Comparison of ENCODE assay signal across 11 cellular contexts in genomic region chr7:139361523-139361922, GRCh38. TPM values are rescaled to one million over a fixed set of nuclear protein-coding genes. Genes with fewer than 3 reads are reported as not detected.
DNase-seq lines count a peak whose midpoint lies in the region; ATAC-seq and TF ChIP-seq lines count a peak whose summit lies in the region.
"Had no signal": no experiment of that assay in that cellular context is flagged by ENCODE, and none has a peak within 500 bp of the region (broad histone marks: within the 10 kb centered on the region; RNA-seq: fewer than 3 reads in every experiment).

No MANE protein-coding gene starts in this region.

- CTCF ChIA-PET in CD4-positive, alpha-beta memory T cell (lab: Charles Lee; ENCODE audit: partially characterized antibody) = no interaction called here

- ATAC-seq in HG03108 (IDR thresholded peaks at IDR 0.05; ENCODE audit: unreplicated experiment) = no peak

- POLR2A ChIA-PET in CD4-positive, alpha-beta memory T cell (lab: Charles Lee; ENCODE audit: partially characterized antibody) = interaction anchor here (0.7 kb wide), 1 partner anchor 9 kb away, joined by 3 read pairs; no protein-coding TSS in a partner anchor

- no peaks in the 10 kb centered on the region for H3K36me3 ChIP-seq in CD4-positive, alpha-beta memory T cell (ENCODE audit: insufficient read depth, low read length)
- H3K36me3 ChIP-seq in duodenal mucosa (ENCODE audit: control insufficient read depth in 1 of 2, insufficient read depth in 2 of 2, low read length in 2 of 2) (peaks cover 15 to 16% of the 10 kb centered on the region in 2 donors), neuron (ENCODE audit: insufficient read depth, low read length) (peaks cover 29% of the 10 kb centered on the region)

- peak overlapping the region; percentile 76 to 100 (median 98) for H3K4me3 Mint-ChIP-seq in CD4-positive, alpha-beta memory T cell

- H3K27me3 Mint-ChIP-seq in CD4-positive, alpha-beta memory T cell = no peaks in the 10 kb centered on the region

- no peaks in the 10 kb centered on the region for H3K27me3 ChIP-seq in CD4-positive, alpha-beta memory T cell (ENCODE audit: insufficient read depth, low read length)
- H3K27me3 ChIP-seq in duodenal mucosa (ENCODE audit: control insufficient read depth in 1 of 2, insufficient read depth in 2 of 2, low read length in 2 of 2) (no peaks in the 10 kb centered on the region), neuron (ENCODE audit: insufficient read depth, low read length) (no peaks in the 10 kb centered on the region)

- H3K27ac Mint-ChIP-seq in CD4-positive, alpha-beta memory T cell = peak overlapping the region in 5 of 7 donors; percentile 82 to 99 (median 99)

- H3K9me3 ChIP-seq in CD4-positive, alpha-beta memory T cell (ENCODE audit: control insufficient read depth in 1 of 2, low read length in 2 of 2) = no peaks in the 10 kb centered on the region
- H3K9me3 ChIP-seq in duodenal mucosa (ENCODE audit: control insufficient read depth in 1 of 2, low read length in 2 of 2) (no peaks in the 10 kb centered on the region), neuron (ENCODE audit: low read length) (no peaks in the 10 kb centered on the region)

- TF ChIP-seq POLR2A in NB4 (IDR thresholded peaks at IDR 0.05; ENCODE audit: extremely low read depth, insufficient read length) = no peak

- peaks cover 31 to 84% (median 52%) of the 10 kb centered on the region in 4 donors for H3K4me1 Mint-ChIP-seq in CD4-positive, alpha-beta memory T cell

- H3K9me3 Mint-ChIP-seq in CD4-positive, alpha-beta memory T cell = no peaks in the 10 kb centered on the region

- peak overlapping the region; percentile 84 to 90 for H3K4me3 ChIP-seq in CD4-positive, alpha-beta memory T cell (ENCODE audit: low read length in 2 of 2)
- H3K4me3 ChIP-seq in NB4 (ENCODE audit: low read depth, low read length) (peak overlapping the region; percentile 83), duodenal mucosa (ENCODE audit: low read depth in 1 of 2, low read length in 2 of 2) (peak overlapping the region; percentile 99 to 100), neuron (ENCODE audit: low read length) (peak overlapping the region; percentile 97)

- H2AFZ ChIP-seq in neuron (ENCODE audit: low read depth, low read length) = no peak overlapping the region

- H3K9ac ChIP-seq in duodenal mucosa (ENCODE audit: low read depth in 1 of 2, low read length in 2 of 2) = peak overlapping the region; percentile 96

- peaks cover 16 to 48% of the 10 kb centered on the region in 2 donors for H3K36me3 Mint-ChIP-seq in CD4-positive, alpha-beta memory T cell

- no peak for DNase-seq in CD4-positive, alpha-beta memory T cell
- DNase-seq in NB4 (ENCODE audit: low read depth) = no peak
- DNase-seq in head of caudate nucleus = no peak
- no peak for DNase-seq in NCI-H2196 treated with DMSO at 0.1 percent for 48 hours (lab: John Stamatoyannopoulos, UW; ENCODE audit: unreplicated experiment)
- no peak for DNase-seq in NCI-H526 treated with DMSO at 0.1 percent for 48 hours (lab: John Stamatoyannopoulos, UW)
- DNase-seq: activated CD8-positive, alpha-beta memory T cell treated with anti-CD3 and anti-CD28 coated beads, Interleukin-2, amount 50 U/mL, for 4 hours; KBM-7; stimulated activated CD4-positive, alpha-beta T cell treated with anti-CD3 and anti-CD28 coated beads, Interleukin-12 subunit alpha, Interleukin-12 subunit beta, amount 100 ng/mL, for 4 hours had no signal

- intact Hi-C loops in CD4-positive, alpha-beta memory T cell (cut with micrococcal nuclease) = loop anchor here (5.0 kb wide), 1 partner anchor 816 kb away; the partner anchor contains the start of gene KDM7A
- intact Hi-C loops in head of caudate nucleus (cut with DNase I) = loop anchor here (10.0 kb wide), 1 partner anchor 73 kb away; no protein-coding TSS in a partner anchor

- peak overlapping the region; percentile 98 for H3K27ac ChIP-seq in CD4-positive, alpha-beta memory T cell (ENCODE audit: low read depth, low read length)
- H3K27ac ChIP-seq in duodenal mucosa (ENCODE audit: low read depth, low read length) = no peak overlapping the region

- TF ChIP-seq CTCF in NB4 (IDR thresholded peaks at IDR 0.05; ENCODE audit: low read depth, low read length) = no peak

- peaks cover 66% of the 10 kb centered on the region for H3K4me1 ChIP-seq in CD4-positive, alpha-beta memory T cell (ENCODE audit: insufficient read depth, low read length)
- H3K4me1 ChIP-seq in duodenal mucosa (ENCODE audit: control insufficient read depth in 1 of 2, insufficient read depth in 2 of 2, low read length in 2 of 2) (peaks cover 22 to 32% of the 10 kb centered on the region in 2 donors), neuron (ENCODE audit: insufficient read depth, low read length) (peaks cover 25% of the 10 kb centered on the region)

RNA-seq across cellular contexts. Expression of gene LUC7L2, which starts 1.8 kb away (rescaled TPM):
- 100 to 1,000 TPM; 131 to 133 TPM for total RNA-seq in CD4-positive, alpha-beta memory T cell
- polyA plus RNA-seq in CD4-positive, alpha-beta memory T cell = 10 to 100 TPM; 50.0 to 73.0 TPM

RNA-seq across cellular contexts. Expression of gene FMC1, which starts 20.4 kb away (rescaled TPM):
- total RNA-seq in CD4-positive, alpha-beta memory T cell = 10 to 100 TPM in 1 of 2 experiments, 1 to 10 TPM in 1; 6.7 to 12.5 TPM
- 10 to 100 TPM; 47.8 to 66.8 TPM for polyA plus RNA-seq in CD4-positive, alpha-beta memory T cell
